In genomic region chrX:54042609-54043010, GRCh38 we compare ENCODE assay signal across 8 cellular contexts. TPM values are rescaled to one million over a fixed set of nuclear protein-coding genes. Genes with fewer than 3 reads are reported as not detected.
DNase-seq lines count a peak whose midpoint lies in the region; ATAC-seq, FAIRE-seq and TF ChIP-seq lines count a peak whose summit lies in the region.

No MANE protein-coding gene starts in this region.

- peaks cover 16% of the 10 kb centered on the region for H3K4me1 Mint-ChIP-seq in T-helper 1 cell treated with Interleukin-12 subunit alpha and Interleukin-12 subunit beta and Interleukin-4 antibody, amounts not matched to agents 30 μg/mL and 1 μg/mL, for 36 hours (ENCODE audit: low read depth)

- peak overlapping the region; percentile 90 for H3K4me3 Mint-ChIP-seq in T-helper 1 cell treated with Interleukin-12 subunit alpha and Interleukin-12 subunit beta and Interleukin-4 antibody, amounts not matched to agents 30 μg/mL and 1 μg/mL, for 36 hours

- DNase-seq in DMS79 (lab: John Stamatoyannopoulos, UW) (peak; percentile 8), LNCaP clone FGC (ENCODE audit: low read depth) (no peak), GM12878 (ENCODE audit: low read depth, low spot score) (no peak)

- TF ChIP-seq CTCF in LNCaP clone FGC (IDR thresholded peaks at IDR 0.05; ENCODE audit: control insufficient read depth, extremely low read depth, insufficient read depth) (no peak), GM12878 (IDR thresholded peaks at IDR 0.05 in 2 of 3, conservative IDR thresholded peaks at IDR 0.05 in 1 of 3; ENCODE audit: control insufficient read depth in 2 of 3, extremely low read depth in 1 of 3, insufficient read depth in 1 of 3, low read depth in 3 of 3, low read length in 3 of 3) (peak in 2 of 3 experiments; percentile 29 to 32; a peak in 3 of 6 replicates)

- H2AFZ ChIP-seq in GM12878 (ENCODE audit: control insufficient read depth, low read depth, low read length), result no peak overlapping the region; the same call in 1 of the 2 replicates

- ATAC-seq in GM12878, result peak; percentile 40
- no peak for ATAC-seq in GM21576 (IDR thresholded peaks at IDR 0.05; ENCODE audit: unreplicated experiment)
- no peak for ATAC-seq in GM21381 (IDR thresholded peaks at IDR 0.05; ENCODE audit: unreplicated experiment)

- no peaks in the 10 kb centered on the region for H4K20me1 ChIP-seq in GM12878 (ENCODE audit: control insufficient read depth, insufficient read depth)

- H3K27me3 ChIP-seq in GM12878 (replicated peaks in 1 of 2; ENCODE audit: control insufficient read depth in 2 of 2, insufficient read depth in 2 of 2, low read length in 1 of 2), result no peaks in the 10 kb centered on the region
- no peaks in the 10 kb centered on the region for H3K27me3 ChIP-seq in iPS-20b (ENCODE audit: insufficient read depth, low read length)

- H3K9me3 Mint-ChIP-seq in T-helper 1 cell treated with Interleukin-12 subunit alpha and Interleukin-12 subunit beta and Interleukin-4 antibody, amounts not matched to agents 30 μg/mL and 1 μg/mL, for 36 hours, result no peaks in the 10 kb centered on the region

- H3K9me3 ChIP-seq in GM12878 (replicated peaks; ENCODE audit: control insufficient read depth, insufficient read depth, low read length), result no peaks in the 10 kb centered on the region; the same call in 2 of the 3 replicates
- no peaks in the 10 kb centered on the region for H3K9me3 ChIP-seq in iPS-20b (ENCODE audit: insufficient read depth, low read depth, low read length)

- H3K36me3 Mint-ChIP-seq in T-helper 1 cell treated with Interleukin-12 subunit alpha and Interleukin-12 subunit beta and Interleukin-4 antibody, amounts not matched to agents 30 μg/mL and 1 μg/mL, for 36 hours (ENCODE audit: low read depth), result peaks cover 15% of the 10 kb centered on the region

- POLR2A ChIA-PET in GM12878 (lab: Charles Lee), result interaction anchor here (0.5 to 1.7 kb wide), 5 partner anchors 140 to 883 kb away, joined by 3 to 7 read pairs (median 4); no protein-coding TSS in a partner anchor

- no peaks in the 10 kb centered on the region for H3K27me3 Mint-ChIP-seq in T-helper 1 cell treated with Interleukin-12 subunit alpha and Interleukin-12 subunit beta and Interleukin-4 antibody, amounts not matched to agents 30 μg/mL and 1 μg/mL, for 36 hours (ENCODE audit: low read depth)

- H3K27ac Mint-ChIP-seq in T-helper 1 cell treated with Interleukin-12 subunit alpha and Interleukin-12 subunit beta and Interleukin-4 antibody, amounts not matched to agents 30 μg/mL and 1 μg/mL, for 36 hours, result peak overlapping the region; percentile 95

- H3K4me3 ChIP-seq in LNCaP clone FGC (ENCODE audit: low read depth, low read length), result peak overlapping the region; percentile 78
- H3K4me3 ChIP-seq in GM12878, result peak overlapping the region; percentile 66; the same call in 1 of the 2 replicates
- H3K4me3 ChIP-seq in iPS-20b (ENCODE audit: low read length), result peak overlapping the region; percentile 91
- H3K4me3 ChIP-seq in skin epidermis, result peak overlapping the region; percentile 45 to 69 (median 60)

- RAD21 ChIA-PET in GM12878 (lab: Charles Lee; ENCODE audit: unreplicated experiment), result interaction anchor here (0.6 to 1.5 kb wide), 11 partner anchors 37 to 744 kb away, joined by 3 to 10 read pairs (median 3); partner anchors contain the start of gene TSR2

- H3K27ac ChIP-seq in GM12878 (ENCODE audit: control insufficient read depth, insufficient read depth), result no peak overlapping the region
- no peak overlapping the region for H3K27ac ChIP-seq in iPS-20b (ENCODE audit: low read length)
- peak overlapping the region in 13 of 21 experiments; percentile 11 to 98 (median 94) for H3K27ac ChIP-seq in skin epidermis

- H3K4me1 ChIP-seq in GM12878 (ENCODE audit: control insufficient read depth, insufficient read depth, low read length) (peaks cover 4% of the 10 kb centered on the region; the same call in 1 of the 2 replicates), iPS-20b (ENCODE audit: insufficient read depth, low read length) (peaks cover 6% of the 10 kb centered on the region; the same call in 1 of the 2 replicates)

- FAIRE-seq in GM12878 (lab: Jason Lieb, UNC), result no peak

- no peak overlapping the region for H3K9ac ChIP-seq in GM12878 (ENCODE audit: control insufficient read depth, insufficient read depth, low read length)
- peak overlapping the region; percentile 91; the same call in 1 of the 2 replicates for H3K9ac ChIP-seq in iPS-20b (ENCODE audit: low read depth, low read length)

- SMC1A ChIA-PET in GM12878 (lab: Charles Lee; ENCODE audit: uncharacterized antibody, unreplicated experiment), result interaction anchor here (0.6 to 1.6 kb wide), 4 partner anchors 11 to 597 kb away, joined by 3 to 4 read pairs (median 3); no protein-coding TSS in a partner anchor

- in situ Hi-C loops in GM12878 (cut with MboI), result no loop called here

- no peak for TF ChIP-seq EP300 in GM12878 (IDR thresholded peaks at IDR 0.05; ENCODE audit: borderline replicate concordance in 1 of 2, control insufficient read depth in 1 of 2, low read depth in 2 of 2, low read length in 2 of 2)

- no peak for TF ChIP-seq POLR2A in GM12878 (IDR thresholded peaks at IDR 0.05; ENCODE audit: low read depth, low read length)

- 0 out of 2 replicates have a peak, but pooled peaks have one; percentile 18 for TF ChIP-seq RAD21 in GM12878 (IDR thresholded peaks at IDR 0.05; ENCODE audit: insufficient read depth, low read depth, low read length)

- H3K4me2 ChIP-seq in GM12878 (ENCODE audit: control insufficient read depth, insufficient read depth), result 0 out of 2 replicates have a peak overlapping the region, but pooled peaks have one; percentile 33

- H3K79me2 ChIP-seq in GM12878 (ENCODE audit: control insufficient read depth, insufficient read depth, low read length), result peaks cover 11% of the 10 kb centered on the region

- CTCF ChIA-PET in GM12878 (lab: Yijun Ruan, JAX), result interaction anchor here (0.8 to 1.3 kb wide), 4 partner anchors 12 to 672 kb away, joined by 3 to 5 read pairs (median 4); partner anchors contain the start of gene TSR2

- intact Hi-C loops in GM12878 (cut with micrococcal nuclease; ENCODE audit: unreplicated experiment), result loop anchor here (5.0 kb wide), 3 partner anchors 360 to 595 kb away; partner anchors contain the start of gene TSR2

- WGBS in GM12878 (ENCODE audit: insufficient coverage, insufficient replicate concordance, low lambda C conversion rate, missing lambda C conversion rate), result 37% methylated on average over 19 of the region's 26 CpGs

- no peaks in the 10 kb centered on the region; a peak in 1 of 4 replicates for H3K36me3 ChIP-seq in GM12878 (ENCODE audit: control insufficient read depth in 2 of 2, insufficient read depth in 2 of 2, low read length in 1 of 2)
- peaks cover 37% of the 10 kb centered on the region for H3K36me3 ChIP-seq in iPS-20b (ENCODE audit: insufficient read depth, low read depth, low read length)

- BruUV-seq in GM12878 (replicated peaks; lab: Mats Ljungman, UMichigan), result no TSS peak

TF ChIP-seq in GM12878, 131 proteins besides CTCF, POLR2A, EP300 and RAD21 (continues in another document):
- TF ChIP-seq USF2 (IDR thresholded peaks at IDR 0.05; ENCODE audit: borderline replicate concordance, low read depth, low read length) (no peak), E2F8 (IDR thresholded peaks at IDR 0.05; ENCODE audit: low read depth, partially characterized antibody) (no peak), SIN3A (IDR thresholded peaks at IDR 0.05; ENCODE audit: low read depth, low read length) (no peak)

RNA-seq across cellular contexts. Expression of gene PHF8, which starts 1.7 kb away (rescaled TPM):
- 91.9 and 93.5 TPM in 2 replicates for total RNA-seq in GM12878 (2013; cell fraction: nucleolus; rRNA removed)
- total RNA-seq in GM12878 (2014; rRNA removed), result 11.0 and 11.6 TPM in 2 replicates
- total RNA-seq in GM12878 (2014; rRNA removed; fragmentation: Illumina TruSeq; extraction: Trizol), result 7.4 and 8.4 TPM in 2 replicates
- total RNA-seq in GM12878 (2021), result 23.7 and 24.7 TPM in 2 replicates
- 8.5 TPM for polyA plus RNA-seq in GM12878 (2011; ENCODE audit: low read depth)
- 12.3 and 19.1 TPM in 2 replicates for polyA plus RNA-seq in GM12878 (2011; rRNA removed)
- polyA plus RNA-seq in GM12878 (2011; cell fraction: cytosol; rRNA removed), result 22.7 and 30.3 TPM in 2 replicates
- polyA plus RNA-seq in GM12878 (2011; cell fraction: nucleus; rRNA removed), result 49.8 and 58.9 TPM in 2 replicates
- 13.0 TPM in 2 replicates for polyA plus RNA-seq in GM12878 (2012)
- polyA plus RNA-seq in GM12878 (2014; fragmentation: Illumina TruSeq; extraction: Trizol), result 15.4 and 17.0 TPM in 2 replicates
- polyA plus RNA-seq in GM12878 (2014; fragmentation: Nextera tagmentation; extraction: Ambion mirVana), result 1 to 10 TPM; 2.4 TPM
- polyA plus RNA-seq in GM12878 (2014; rRNA removed), result 11.3 and 13.8 TPM in 2 replicates
- polyA plus RNA-seq in GM12878 (2016; fragmentation: Nextera tagmentation; extraction: Ambion mirVana), result 10 to 100 TPM; 13.9 to 17.6 TPM
- 44.2 and 53.3 TPM in 2 replicates for polyA minus RNA-seq in GM12878 (2011; rRNA and poly(A)+ RNA removed)
- 13.1 and 22.2 TPM in 2 replicates for polyA minus RNA-seq in GM12878 (2011; cell fraction: cytosol; rRNA and poly(A)+ RNA removed)
- polyA minus RNA-seq in GM12878 (2011; cell fraction: nucleus; rRNA and poly(A)+ RNA removed), result 37.5 and 45.7 TPM in 2 replicates

Comparison
In these comparisons a context has a peak if more than half of its experiments do, and no peak if none do; other contexts are left out.
1. H3K27ac ChIP-seq: peak in skin epidermis (13 of 21); none in GM12878 (single experiment) and iPS-20b (single experiment).
2. Peak in every context shown above with its lines, with median percentiles within 50 percentile points of each other: H3K4me3 ChIP-seq.